12 cellular contexts compared by ENCODE assay signal in genomic region chr5:308672-309271, GRCh38. TPM values are rescaled to one million over a fixed set of nuclear protein-coding genes. Genes with fewer than 3 reads are reported as not detected.
DNase-seq lines count a peak whose midpoint lies in the region; ATAC-seq, FAIRE-seq and TF ChIP-seq lines count a peak whose summit lies in the region.
"Had no signal": no experiment of that assay in that cellular context is flagged by ENCODE, and none has a peak within 500 bp of the region (broad histone marks: within the 10 kb centered on the region; RNA-seq: fewer than 3 reads in every experiment).

No MANE protein-coding gene starts in this region.

- 55 to 76% (median 69%) methylated on average over 18 of the region's 18 CpGs for WGBS in stomach, 5 donors

- no peaks in the 10 kb centered on the region for H3K27me3 ChIP-seq in breast epithelium
- H3K27me3 ChIP-seq in foreskin keratinocyte = no peaks in the 10 kb centered on the region
- H3K27me3 ChIP-seq in stomach = no peaks in the 10 kb centered on the region

- peaks cover 10% of the 10 kb centered on the region for H3K4me1 Mint-ChIP-seq in MCF 10A (ENCODE audit: insufficient read depth, unreplicated experiment)

- ATAC-seq in foreskin keratinocyte = peak; percentile 94
- ATAC-seq in HG03139 (IDR thresholded peaks at IDR 0.05; ENCODE audit: unreplicated experiment) = no peak
- ATAC-seq: naive thymus-derived CD4-positive, alpha-beta T cell had no signal

- H3K4me1 ChIP-seq in breast epithelium (no peaks in the 10 kb centered on the region), foreskin keratinocyte (no peaks in the 10 kb centered on the region), stomach (peaks cover 0 to 9% (median 2%) of the 10 kb centered on the region in 4 donors)

- no peaks in the 10 kb centered on the region for H3K9me3 Mint-ChIP-seq in MCF 10A (ENCODE audit: unreplicated experiment)
- H3K9me3 Mint-ChIP-seq: naive thymus-derived CD4-positive, alpha-beta T cell had no signal

- POLR2A ChIA-PET in MCF 10A (lab: Yijun Ruan, JAX) = interaction anchor here (0.6 to 1.0 kb wide), 3 partner anchors 25 to 822 kb away, joined by 3 read pairs; no protein-coding TSS in a partner anchor

- H3K27ac ChIP-seq in breast epithelium = no peak overlapping the region
- H3K27ac ChIP-seq in foreskin keratinocyte = no peak overlapping the region
- no peak overlapping the region for H3K27ac ChIP-seq in stomach
- H3K27ac ChIP-seq: VCaP had no signal

- no peaks in the 10 kb centered on the region for H3K27me3 Mint-ChIP-seq in MCF 10A (ENCODE audit: insufficient read depth, unreplicated experiment)
- H3K27me3 Mint-ChIP-seq: naive thymus-derived CD4-positive, alpha-beta T cell had no signal

- H3K36me3 Mint-ChIP-seq in MCF 10A (ENCODE audit: insufficient read depth, unreplicated experiment) = peaks cover 59% of the 10 kb centered on the region

- TF ChIP-seq CTCF in MCF 10A (IDR thresholded peaks at IDR 0.05; ENCODE audit: unreplicated experiment) (peak; percentile 25), breast epithelium (IDR thresholded peaks at IDR 0.05) (peak in 1 of 3 donors; percentile 14), foreskin keratinocyte (conservative IDR thresholded peaks at IDR 0.05) (peak; percentile 63), stomach (IDR thresholded peaks at IDR 0.05) (peak in 2 of 7 experiments; percentile 8 to 12)

- H3K4me3 Mint-ChIP-seq in MCF 10A (ENCODE audit: unreplicated experiment) = no peak overlapping the region
- H3K4me3 Mint-ChIP-seq: naive thymus-derived CD4-positive, alpha-beta T cell had no signal

- DNase-seq in MCF 10A (ENCODE audit: unreplicated experiment) (peak; percentile 75), breast epithelium (ENCODE audit: low spot score in 2 of 2) (no peak), RCC 7860 (ENCODE audit: low spot score) (peak; percentile 56), foreskin keratinocyte (peak in 1 of 2 donors; percentile 46), stomach (peak; percentile 48), DMS 273 (lab: John Stamatoyannopoulos, UW; ENCODE audit: unreplicated experiment) (no peak), NCI-H2107 treated with DMSO at 0.1 percent for 48 hours (lab: John Stamatoyannopoulos, UW; ENCODE audit: unreplicated experiment) (no peak)
- DNase-seq: C1 segment of cervical spinal cord; naive thymus-derived CD4-positive, alpha-beta T cell had no signal

- H3K36me3 ChIP-seq in breast epithelium (no peaks in the 10 kb centered on the region), stomach (peaks cover 0 to 87% (median 85%) of the 10 kb centered on the region in 4 donors)

- H3K4me3 ChIP-seq in breast epithelium = no peak overlapping the region
- no peak overlapping the region for H3K4me3 ChIP-seq in stomach

- no peak overlapping the region for H3K27ac Mint-ChIP-seq in MCF 10A (ENCODE audit: low read depth, unreplicated experiment)
- H3K27ac Mint-ChIP-seq: naive thymus-derived CD4-positive, alpha-beta T cell had no signal

- TF ChIP-seq EP300 in stomach (IDR thresholded peaks at IDR 0.05) = no peak

- peak; percentile 11 for FAIRE-seq in RCC 7860 (lab: Jason Lieb, UNC)
- FAIRE-seq: GM18507 had no signal

- H3K9me3 ChIP-seq in breast epithelium (no peaks in the 10 kb centered on the region), stomach (no peaks in the 10 kb centered on the region)

- BruUV-seq in MCF 10A (replicated peaks; lab: Mats Ljungman, UMichigan) = no TSS peak

- CTCF ChIA-PET in MCF 10A (lab: Yijun Ruan, JAX) = interaction anchor here (0.6 to 2.2 kb wide), 9 partner anchors 8 to 597 kb away, joined by 3 to 10 read pairs (median 3); no protein-coding TSS in a partner anchor

- no peak for TF ChIP-seq POLR2A in breast epithelium (IDR thresholded peaks at IDR 0.05)
- no peak for TF ChIP-seq POLR2A in stomach (IDR thresholded peaks at IDR 0.05)

- intact Hi-C loops in MCF 10A (cut with micrococcal nuclease) (loop anchor here (1.0 kb wide), 1 partner anchor 120 kb away; no protein-coding TSS in a partner anchor), breast epithelium (cut with DNase I; ENCODE audit: low total_unique reads) (no loop called here), stomach (cut with DNase I; ENCODE audit: low total_unique reads) (no loop called here)

RNA-seq across cellular contexts. Expression of gene AHRR, which starts 12.7 kb away (rescaled TPM):
- total RNA-seq in MCF 10A (2022) = 3.2 and 3.3 TPM in 2 replicates
- total RNA-seq in breast epithelium = under 1 TPM in 2 of 3 donors, not detected in 1; 0.88 to 0.98 TPM
- total RNA-seq in foreskin keratinocyte = 0.18 and 0.31 TPM in 2 replicates
- polyA plus RNA-seq in foreskin keratinocyte = 0.06 and 0.07 TPM in 2 replicates
- 10 to 100 TPM in 1 of 5 donors, 1 to 10 TPM in 2, under 1 TPM in 1, not detected in 1; 0.92 to 47.8 (median 1.3) TPM for total RNA-seq in stomach
- 1 to 10 TPM in 1 of 3 donors, under 1 TPM in 2; 0.63 to 1.1 (median 0.93) TPM for polyA plus RNA-seq in stomach

RNA-seq across cellular contexts. Expression of gene PDCD6, which starts 37.3 kb away (rescaled TPM):
- total RNA-seq in MCF 10A (2022) (107 and 133 TPM in 2 replicates), breast epithelium (100 to 1,000 TPM in 1 of 3 donors, 10 to 100 TPM in 2; 77.0 to 102 (median 80.3) TPM), foreskin keratinocyte (131 and 135 TPM in 2 replicates), stomach (100 to 1,000 TPM in 1 of 5 donors, 10 to 100 TPM in 4; 58.5 to 105 (median 72.3) TPM)
- polyA plus RNA-seq in foreskin keratinocyte (146 and 155 TPM in 2 replicates), stomach (100 to 1,000 TPM; 108 to 119 (median 117) TPM)

Comparison
In these comparisons a context has a peak if more than half of its experiments do, and no peak if none do; other contexts are left out.
1. DNase-seq: peak in MCF 10A (single experiment), RCC 7860 (single experiment) and stomach (single experiment); none in breast epithelium (0 of 2), DMS 273 (single experiment) and NCI-H2107 treated with DMSO at 0.1 percent for 48 hours (single experiment).